Comparison of ENCODE assay signal across 14 cellular contexts in genomic region chr17:63190821-63191220, GRCh38.
"Had no signal": no experiment of that assay in that cellular context is flagged by ENCODE, and none has a peak within 500 bp of the region (broad histone marks: within the 10 kb centered on the region; RNA-seq: fewer than 3 reads in every experiment).

No MANE protein-coding gene starts in this region.

- H3K4me3 ChIP-seq: body of pancreas, gastrocnemius medialis, ovary had no signal

- ATAC-seq: body of pancreas, gastrocnemius medialis, WTC11 had no signal

- DNase-seq: activated CD4-positive, alpha-beta T cell treated with anti-CD3 and anti-CD28 coated beads, Interleukin-2, amount 10 ng/mL, durations not matched to agents 7 days and 5 days; activated naive CD4-positive, alpha-beta T cell treated with anti-CD3 and anti-CD28 coated beads, Interleukin-2, amount 10 ng/mL, durations not matched to agents 7 days and 5 days; cerebellar nuclear complex; kidney; ovary; stimulated activated CD4-positive, alpha-beta T cell treated with anti-CD3 and anti-CD28 coated beads, Interleukin-2, amount 100 ng/mL, for 48 hours; stimulated activated CD8-positive, alpha-beta memory T cell treated with anti-CD3 and anti-CD28 coated beads, Interleukin-4, amount 100 ng/mL, for 48 hours had no signal

- H3K4me1 ChIP-seq: body of pancreas, gastrocnemius medialis had no signal

- H3K4me1 Mint-ChIP-seq: activated CD4-positive, alpha-beta T cell treated with anti-CD3 and anti-CD28 coated beads, Interleukin-2, amount 10 ng/mL, durations not matched to agents 7 days and 5 days; activated naive CD4-positive, alpha-beta T cell treated with anti-CD3 and anti-CD28 coated beads, Interleukin-2, amount 10 ng/mL, durations not matched to agents 7 days and 5 days; WTC11 had no signal

- H3K36me3 ChIP-seq: gastrocnemius medialis, ovary had no signal

- H3K27ac Mint-ChIP-seq: activated CD4-positive, alpha-beta T cell treated with anti-CD3 and anti-CD28 coated beads, Interleukin-2, amount 10 ng/mL, durations not matched to agents 7 days and 5 days; activated naive CD4-positive, alpha-beta T cell treated with anti-CD3 and anti-CD28 coated beads, Interleukin-2, amount 10 ng/mL, durations not matched to agents 7 days and 5 days; activated T-helper 2 cell treated with anti-CD3 and anti-CD28 coated beads, Interferon-gamma antibody, Interleukin-2, Interleukin-4, amounts not matched to agents 10 μg/mL and 5 μg/mL and 100 μg/mL, durations not matched to agents 14 hours and 24 hours and 36 hours; stimulated activated naive CD8-positive, alpha-beta T cell treated with anti-CD3 and anti-CD28 coated beads, Interleukin-15, Interleukin-2, amounts not matched to agents 100 ng/mL and 50 ng/mL, for 24 hours; T-helper 1 cell treated with Interleukin-12 subunit alpha and Interleukin-12 subunit beta and Interleukin-4 antibody, amounts not matched to agents 30 μg/mL and 1 μg/mL, for 36 hours; WTC11 had no signal

- H3K36me3 Mint-ChIP-seq: activated naive CD4-positive, alpha-beta T cell treated with anti-CD3 and anti-CD28 coated beads, Interleukin-2, amount 10 ng/mL, durations not matched to agents 7 days and 5 days; WTC11 had no signal

- H3K9me3 Mint-ChIP-seq: activated T-helper 2 cell treated with anti-CD3 and anti-CD28 coated beads, Interferon-gamma antibody, Interleukin-2, Interleukin-4, amounts not matched to agents 10 μg/mL and 5 μg/mL and 100 μg/mL, durations not matched to agents 14 hours and 24 hours and 36 hours; neural crest cell; T-helper 1 cell treated with Interleukin-12 subunit alpha and Interleukin-12 subunit beta and Interleukin-4 antibody, amounts not matched to agents 30 μg/mL and 1 μg/mL, for 36 hours; WTC11 had no signal

- H3K27me3 Mint-ChIP-seq: activated CD4-positive, alpha-beta T cell treated with anti-CD3 and anti-CD28 coated beads, Interleukin-2, amount 10 ng/mL, durations not matched to agents 7 days and 5 days; activated naive CD4-positive, alpha-beta T cell treated with anti-CD3 and anti-CD28 coated beads, Interleukin-2, amount 10 ng/mL, durations not matched to agents 7 days and 5 days; stimulated activated naive CD8-positive, alpha-beta T cell treated with anti-CD3 and anti-CD28 coated beads, Interleukin-15, Interleukin-2, amounts not matched to agents 100 ng/mL and 50 ng/mL, for 24 hours had no signal

- H3K9me3 ChIP-seq: body of pancreas, gastrocnemius medialis, ovary had no signal

- H3K27me3 ChIP-seq: body of pancreas, gastrocnemius medialis, ovary had no signal

- H3K27ac ChIP-seq: body of pancreas, gastrocnemius medialis, ovary had no signal

- H3K4me3 Mint-ChIP-seq: activated CD4-positive, alpha-beta T cell treated with anti-CD3 and anti-CD28 coated beads, Interleukin-2, amount 10 ng/mL, durations not matched to agents 7 days and 5 days; activated naive CD4-positive, alpha-beta T cell treated with anti-CD3 and anti-CD28 coated beads, Interleukin-2, amount 10 ng/mL, durations not matched to agents 7 days and 5 days; neural crest cell; stimulated activated naive CD8-positive, alpha-beta T cell treated with anti-CD3 and anti-CD28 coated beads, Interleukin-15, Interleukin-2, amounts not matched to agents 100 ng/mL and 50 ng/mL, for 24 hours; T-helper 1 cell treated with Interleukin-12 subunit alpha and Interleukin-12 subunit beta and Interleukin-4 antibody, amounts not matched to agents 30 μg/mL and 1 μg/mL, for 36 hours; WTC11 had no signal
